27 cellular contexts compared by ENCODE assay signal in the genomic region with DNA sequence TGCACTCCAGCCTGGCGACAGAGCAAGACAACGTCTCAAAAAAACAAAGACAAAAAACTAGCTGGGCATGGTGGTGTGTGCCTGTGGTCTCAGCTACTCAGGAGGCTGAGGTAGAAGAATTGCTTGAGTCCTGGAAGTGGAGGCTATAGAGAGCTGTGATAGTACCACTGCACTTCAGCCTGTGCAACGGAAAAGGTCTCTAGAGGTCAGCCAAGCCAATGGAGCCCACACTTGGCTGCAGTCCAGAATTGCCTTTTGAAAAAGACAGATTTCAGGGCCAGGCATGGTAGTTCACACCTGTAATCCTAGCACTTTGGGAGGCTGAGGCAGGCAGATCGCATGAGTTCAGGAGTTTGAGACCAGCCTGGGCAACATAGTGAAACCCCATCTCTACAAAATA. TPM values are rescaled to one million over a fixed set of nuclear protein-coding genes. Genes with fewer than 3 reads are reported as not detected.
"Had no signal": no experiment of that assay in that cellular context is flagged by ENCODE, and none has a peak within 500 bp of the region (broad histone marks: within the 10 kb centered on the region; RNA-seq: fewer than 3 reads in every experiment).

No MANE protein-coding gene starts in this region.

- H3K4me1 ChIP-seq: Peyer's patch had no signal

- H3K36me3 ChIP-seq: Peyer's patch had no signal

- H3K36me3 Mint-ChIP-seq: activated naive CD8-positive, alpha-beta T cell; brain had no signal

- H3K27ac ChIP-seq: Peyer's patch, RWPE1 had no signal

- H3K4me1 Mint-ChIP-seq: activated T-helper 17 cell treated with anti-CD3 and anti-CD28 coated beads, Interleukin-2, amount 50 U/mL, for 72 hours had no signal

- H3K9me3 Mint-ChIP-seq: activated CD4-positive, alpha-beta memory T cell treated with anti-CD3 and anti-CD28 coated beads, Interleukin-2, amount 10 ng/mL, durations not matched to agents 7 days and 5 days; activated CD4-positive, alpha-beta T cell treated with anti-CD3 and anti-CD28 coated beads, Interleukin-2, amount 10 ng/mL, durations not matched to agents 7 days and 5 days; activated naive CD4-positive, alpha-beta T cell treated with anti-CD3 and anti-CD28 coated beads for 36 hours; activated T-helper 17 cell treated with anti-CD3 and anti-CD28 coated beads, Interleukin-2, amount 50 U/mL, for 72 hours; T-helper 1 cell treated with Interleukin-12 subunit alpha and Interleukin-12 subunit beta and Interleukin-4 antibody, amounts not matched to agents 30 μg/mL and 1 μg/mL, for 36 hours had no signal

- DNase-seq: activated CD4-positive, alpha-beta memory T cell treated with anti-CD3 and anti-CD28 coated beads, Interleukin-2, amount 10 ng/mL, durations not matched to agents 7 days and 5 days; activated CD4-positive, alpha-beta T cell treated with anti-CD3 and anti-CD28 coated beads, Interleukin-2, amount 10 ng/mL, durations not matched to agents 7 days and 5 days; activated CD4-positive, CD25-positive, alpha-beta regulatory T cell; activated gamma-delta T cell; activated naive CD4-positive, alpha-beta T cell treated with anti-CD3 and anti-CD28 coated beads for 36 hours; activated T-cell treated with anti-CD3 and anti-CD28 coated beads for 4 hours; activated T-cell treated with anti-CD3 and anti-CD28 coated beads, Interleukin-2, amount 50 U/mL, for 48 hours; amygdala; cerebellar nuclear complex; Kasumi-1; KBM-7; NCI-H1105 treated with DMSO at 0.1 percent for 48 hours; NCI-H146; NCI-H187 treated with DMSO at 0.1 percent for 48 hours; NCI-H2081 treated with DMSO at 0.1 percent for 48 hours; NCI-H446 treated with DMSO at 0.1 percent for 48 hours; NCI-H524 treated with DMSO at 0.1 percent for 48 hours; NCI-H748 treated with DMSO at 0.1 percent for 48 hours; NK-92 treated with Interleukin-12 subunit alpha and Interleukin-12 subunit beta, amount 100 ng/mL, for 24 hours; Peyer's patch; SHP77 had no signal

- ATAC-seq: activated T-helper 17 cell treated with anti-CD3 and anti-CD28 coated beads, Interleukin-2, amount 50 U/mL, for 72 hours had no signal

- H3K4me3 Mint-ChIP-seq: activated CD4-positive, alpha-beta memory T cell treated with anti-CD3 and anti-CD28 coated beads, Interleukin-2, amount 10 ng/mL, durations not matched to agents 7 days and 5 days; activated CD4-positive, alpha-beta T cell treated with anti-CD3 and anti-CD28 coated beads, Interleukin-2, amount 10 ng/mL, durations not matched to agents 7 days and 5 days; activated naive CD4-positive, alpha-beta T cell treated with anti-CD3 and anti-CD28 coated beads for 36 hours; activated naive CD8-positive, alpha-beta T cell; activated T-helper 17 cell treated with anti-CD3 and anti-CD28 coated beads, Interleukin-2, amount 50 U/mL, for 72 hours; brain; T-helper 1 cell treated with Interleukin-12 subunit alpha and Interleukin-12 subunit beta and Interleukin-4 antibody, amounts not matched to agents 30 μg/mL and 1 μg/mL, for 36 hours had no signal

- H3K27ac Mint-ChIP-seq: activated CD4-positive, alpha-beta memory T cell treated with anti-CD3 and anti-CD28 coated beads, Interleukin-2, amount 10 ng/mL, durations not matched to agents 7 days and 5 days; activated CD4-positive, alpha-beta T cell treated with anti-CD3 and anti-CD28 coated beads, Interleukin-2, amount 10 ng/mL, durations not matched to agents 7 days and 5 days; activated naive CD4-positive, alpha-beta T cell treated with anti-CD3 and anti-CD28 coated beads for 36 hours; activated naive CD8-positive, alpha-beta T cell; activated T-helper 17 cell treated with anti-CD3 and anti-CD28 coated beads, Interleukin-2, amount 50 U/mL, for 72 hours; brain; T-helper 1 cell treated with Interleukin-12 subunit alpha and Interleukin-12 subunit beta and Interleukin-4 antibody, amounts not matched to agents 30 μg/mL and 1 μg/mL, for 36 hours had no signal

- H3K27me3 ChIP-seq: Peyer's patch had no signal

- H3K4me3 ChIP-seq: Peyer's patch had no signal

- H3K9me3 ChIP-seq: Peyer's patch had no signal

RNA-seq across cellular contexts. Expression of a gene that starts 8.4 kb away (rescaled TPM):
- total RNA-seq: activated CD4-positive, alpha-beta memory T cell treated with anti-CD3 and anti-CD28 coated beads, Interleukin-2, amount 10 ng/mL, durations not matched to agents 7 days and 5 days; activated CD8-positive, alpha-beta memory T cell treated with anti-CD3 and anti-CD28 coated beads for 36 hours; activated naive CD4-positive, alpha-beta T cell treated with anti-CD3 and anti-CD28 coated beads for 36 hours; activated T-helper 17 cell treated with anti-CD3 and anti-CD28 coated beads, Interleukin-2, amount 50 U/mL, for 72 hours had no signal
